In genomic region chr5:137055271-137055872, GRCh38 we compare ENCODE assay signal across 18 cellular contexts.
"Had no signal": no experiment of that assay in that cellular context is flagged by ENCODE, and none has a peak within 500 bp of the region (broad histone marks: within the 10 kb centered on the region; RNA-seq: fewer than 3 reads in every experiment).

No MANE protein-coding gene starts in this region.

- H3K4me3 ChIP-seq: cardiac muscle cell, dorsolateral prefrontal cortex, right atrium auricular region, SJSA1, smooth muscle cell, tibial artery had no signal

- H3K27ac Mint-ChIP-seq: activated CD4-positive, alpha-beta T cell treated with anti-CD3 and anti-CD28 coated beads, Interleukin-2, amount 10 ng/mL, durations not matched to agents 7 days and 5 days; activated naive CD4-positive, alpha-beta T cell treated with anti-CD3 and anti-CD28 coated beads for 36 hours; activated naive CD8-positive, alpha-beta T cell treated with anti-CD3 and anti-CD28 coated beads, Interleukin-2, amount 50 U/mL, for 24 hours; activated T-helper 17 cell treated with anti-CD3 and anti-CD28 coated beads, Interleukin-2, amount 50 U/mL, for 72 hours; endodermal cell; nephron; T-helper 2 cell treated with Interferon-gamma antibody and Interleukin-4, amounts not matched to agents 5 μg/mL and 100 μg/mL, for 36 hours had no signal

- H3K4me3 Mint-ChIP-seq: activated CD4-positive, alpha-beta T cell treated with anti-CD3 and anti-CD28 coated beads, Interleukin-2, amount 10 ng/mL, durations not matched to agents 7 days and 5 days; activated naive CD4-positive, alpha-beta T cell treated with anti-CD3 and anti-CD28 coated beads for 36 hours; activated naive CD8-positive, alpha-beta T cell treated with anti-CD3 and anti-CD28 coated beads, Interleukin-2, amount 50 U/mL, for 24 hours; activated T-helper 17 cell treated with anti-CD3 and anti-CD28 coated beads, Interleukin-2, amount 50 U/mL, for 72 hours; endodermal cell; nephron; T-helper 2 cell treated with Interferon-gamma antibody and Interleukin-4, amounts not matched to agents 5 μg/mL and 100 μg/mL, for 36 hours had no signal

- DNase-seq: activated CD4-positive, alpha-beta T cell treated with anti-CD3 and anti-CD28 coated beads, Interleukin-2, amount 10 ng/mL, durations not matched to agents 7 days and 5 days; activated CD8-positive, alpha-beta memory T cell treated with anti-CD3 and anti-CD28 coated beads for 24 hours; activated naive CD4-positive, alpha-beta T cell treated with anti-CD3 and anti-CD28 coated beads for 36 hours; activated naive CD8-positive, alpha-beta T cell treated with anti-CD3 and anti-CD28 coated beads, Interleukin-2, amount 50 U/mL, for 24 hours; activated T-cell treated with anti-CD3 and anti-CD28 coated beads for 4 hours; dorsolateral prefrontal cortex; endodermal cell; foreskin melanocyte; kidney glomerular epithelial cell; nucleus accumbens; tibial artery had no signal

- ATAC-seq: activated naive CD8-positive, alpha-beta T cell treated with anti-CD3 and anti-CD28 coated beads, Interleukin-2, amount 50 U/mL, for 24 hours; activated T-helper 17 cell treated with anti-CD3 and anti-CD28 coated beads, Interleukin-2, amount 50 U/mL, for 72 hours had no signal

- H3K27me3 ChIP-seq: cardiac muscle cell, dorsolateral prefrontal cortex, right atrium auricular region, tibial artery had no signal

- H3K36me3 ChIP-seq: cardiac muscle cell, right atrium auricular region, SJSA1, tibial artery had no signal

- H3K9me3 ChIP-seq: right atrium auricular region, SJSA1, tibial artery had no signal

- H3K27me3 Mint-ChIP-seq: activated CD4-positive, alpha-beta T cell treated with anti-CD3 and anti-CD28 coated beads, Interleukin-2, amount 10 ng/mL, durations not matched to agents 7 days and 5 days; activated naive CD8-positive, alpha-beta T cell treated with anti-CD3 and anti-CD28 coated beads, Interleukin-2, amount 50 U/mL, for 24 hours had no signal

- H3K4me2 ChIP-seq: smooth muscle cell had no signal

- H3K9me3 Mint-ChIP-seq: activated CD4-positive, alpha-beta T cell treated with anti-CD3 and anti-CD28 coated beads, Interleukin-2, amount 10 ng/mL, durations not matched to agents 7 days and 5 days; activated naive CD8-positive, alpha-beta T cell treated with anti-CD3 and anti-CD28 coated beads, Interleukin-2, amount 50 U/mL, for 24 hours; activated T-helper 17 cell treated with anti-CD3 and anti-CD28 coated beads, Interleukin-2, amount 50 U/mL, for 72 hours; nephron; T-helper 2 cell treated with Interferon-gamma antibody and Interleukin-4, amounts not matched to agents 5 μg/mL and 100 μg/mL, for 36 hours had no signal

- H3K4me1 Mint-ChIP-seq: activated CD4-positive, alpha-beta T cell treated with anti-CD3 and anti-CD28 coated beads, Interleukin-2, amount 10 ng/mL, durations not matched to agents 7 days and 5 days; activated naive CD8-positive, alpha-beta T cell treated with anti-CD3 and anti-CD28 coated beads, Interleukin-2, amount 50 U/mL, for 24 hours; activated T-helper 17 cell treated with anti-CD3 and anti-CD28 coated beads, Interleukin-2, amount 50 U/mL, for 72 hours; nephron had no signal

- H3K4me1 ChIP-seq: SJSA1 had no signal

- H3K27ac ChIP-seq: cardiac muscle cell, right atrium auricular region, SJSA1, tibial artery had no signal
